In genomic region chr10:73358331-73359279, GRCh38 we compare ENCODE assay signal across 8 cellular contexts. TPM values are rescaled to one million over a fixed set of nuclear protein-coding genes. Genes with fewer than 3 reads are reported as not detected.
DNase-seq lines count a peak whose midpoint lies in the region; ATAC-seq, FAIRE-seq and TF ChIP-seq lines count a peak whose summit lies in the region.

CFAP70 (minus strand) TSS chr10:73358864; CDS start chr10:73354796, 4,068 bp downstream.

- H3K9me3 ChIP-seq in keratinocyte (ENCODE audit: control insufficient read depth, low read depth, low read length), result no peaks in the 10 kb centered on the region

- dilution Hi-C loops in keratinocyte (cut with MboI; ENCODE audit: extremely low pct_ligation_motif_present, low sequenced_read_pairs), result no loop called here

- H2AFZ ChIP-seq in keratinocyte (ENCODE audit: control insufficient read depth, low read length), result peak within 1 kb of the TSS; percentile 85

- no peaks in the 10 kb centered on the region for H3K79me2 ChIP-seq in keratinocyte (ENCODE audit: control insufficient read depth, insufficient read depth, low read length)

- peak within 1 kb of the TSS; percentile 92 for H3K9ac ChIP-seq in keratinocyte (ENCODE audit: control insufficient read depth, extremely low read depth, insufficient read depth, low read length)

- no peaks in the 10 kb centered on the region for H3K9me1 ChIP-seq in keratinocyte (ENCODE audit: control insufficient read depth, extremely low read depth, insufficient read depth, low read length)

- peak within 1 kb of the TSS; percentile 90 for H3K4me2 ChIP-seq in keratinocyte (ENCODE audit: control insufficient read depth, extremely low read depth, insufficient read depth, low read depth, low read length)

- no peaks in the 10 kb centered on the region for H4K20me1 ChIP-seq in keratinocyte (ENCODE audit: control insufficient read depth, extremely low read depth, insufficient read depth, low read length)

- peaks cover 11% of the 10 kb centered on the region for H3K4me1 ChIP-seq in keratinocyte (ENCODE audit: control insufficient read depth, extremely low read depth, insufficient read depth, low read length)

- no peaks in the 10 kb centered on the region for H3K27me3 ChIP-seq in keratinocyte (ENCODE audit: control insufficient read depth, extremely low read depth, insufficient read depth, low read length)

- peak; percentile 73 for FAIRE-seq in keratinocyte (lab: Jason Lieb, UNC)

- peak; percentile 85 for ATAC-seq in GM19025 (IDR thresholded peaks at IDR 0.05; ENCODE audit: low read depth, unreplicated experiment)
- peak; percentile 93 for ATAC-seq in HG03342 (IDR thresholded peaks at IDR 0.05; ENCODE audit: unreplicated experiment)

- H3K27ac ChIP-seq in keratinocyte (ENCODE audit: control insufficient read depth, insufficient read depth, low read length), result peak within 1 kb of the TSS; percentile 79

- DNase-seq in AG08395 (ENCODE audit: low spot score) (peak; percentile 98), NCI-H446 treated with DMSO at 0.1 percent for 48 hours (lab: John Stamatoyannopoulos, UW) (peak; percentile 84), cerebellar nuclear complex (lab: John Stamatoyannopoulos, UW) (peak; percentile 64 to 95), keratinocyte (ENCODE audit: low read depth, low spot score) (peak; percentile 89)
- peak; percentile 87 for DNase-seq in activated CD4-positive, CD25-positive, alpha-beta regulatory T cell treated with anti-CD3 and anti-CD28 coated beads, Interleukin-2, amount 50 U/mL, for 72 hours
- DNase-seq in stimulated activated CD4-positive, alpha-beta T cell treated with anti-CD3 and anti-CD28 coated beads, Interleukin-12 subunit alpha, Interleukin-12 subunit beta, amount 100 ng/mL, for 4 hours, result peak; percentile 83

- peak within 1 kb of the TSS; percentile 61 to 73 (median 64) for H3K4me3 ChIP-seq in keratinocyte (ENCODE audit: control insufficient read depth in 2 of 3, extremely low read depth in 1 of 3, insufficient read depth in 2 of 3, low read depth in 1 of 3, low read length in 3 of 3)

- no peak for TF ChIP-seq CTCF in keratinocyte (optimal IDR thresholded peaks at IDR 0.05 in 1 of 3, IDR thresholded peaks at IDR 0.05 in 1 of 3, conservative IDR thresholded peaks at IDR 0.05 in 1 of 3; ENCODE audit: extremely low read depth in 1 of 3, insufficient read depth in 2 of 3, low read length in 3 of 3)

- H3K36me3 ChIP-seq in keratinocyte (ENCODE audit: control insufficient read depth in 2 of 2, extremely low read depth in 1 of 2, insufficient read depth in 2 of 2, low read length in 2 of 2), result no peaks in the 10 kb centered on the region

RNA-seq across cellular contexts. Expression of gene CFAP70, which starts in this region (rescaled TPM):
- polyA plus RNA-seq in keratinocyte, result 0.60 to 4.4 TPM (median 2.1 TPM) in 3 replicates
- 4.8 TPM for polyA plus RNA-seq in keratinocyte (2011; ENCODE audit: low read depth)
- 0.27 and 0.61 TPM in 2 replicates for polyA plus RNA-seq in keratinocyte (2011; cell fraction: cytosol; rRNA removed)
- polyA plus RNA-seq in keratinocyte (2011; cell fraction: nucleus; rRNA removed), result 12.5 and 14.9 TPM in 2 replicates
- 0.61 and 3.4 TPM in 2 replicates for polyA plus RNA-seq in keratinocyte (2012; ENCODE audit: low replicate concordance)
- polyA minus RNA-seq in keratinocyte, result 2.8 to 3.2 TPM in 2 of 3 replicates, not detected in the other
- polyA minus RNA-seq in keratinocyte (2011; cell fraction: cytosol; rRNA and poly(A)+ RNA removed), result not detected
- 2.6 and 5.0 TPM in 2 replicates for polyA minus RNA-seq in keratinocyte (2011; cell fraction: nucleus; rRNA and poly(A)+ RNA removed)

Comparison
In these comparisons a context has a peak if more than half of its experiments do, and no peak if none do; other contexts are left out.
1. Peak in every context shown above with its lines: DNase-seq, ATAC-seq, H3K4me3 ChIP-seq and H3K27ac ChIP-seq.